In genomic region chr2:70743677-70744076, GRCh38 we compare ENCODE assay signal across 1 cellular context.
TF ChIP-seq lines count a peak whose summit lies in the region.

No MANE protein-coding gene starts in this region.

TF ChIP-seq in K562, 482 proteins besides CTCF, POLR2A, EP300 and RAD21 (continued from another document and continues in another):
- TF ChIP-seq GMEB1 (CRISPR knock-in tag; IDR thresholded peaks at IDR 0.05) (no peak), RFX1 (IDR thresholded peaks at IDR 0.05) (peak; percentile 30), FOXP4 (CRISPR knock-in tag; IDR thresholded peaks at IDR 0.05; ENCODE audit: borderline replicate concordance) (no peak), CAMTA2 (CRISPR knock-in tag; conservative IDR thresholded peaks at IDR 0.05) (no peak), ZBTB34 (CRISPR knock-in tag; IDR thresholded peaks at IDR 0.05) (no peak), L3MBTL2 (IDR thresholded peaks at IDR 0.05) (no peak), XRCC3 (IDR thresholded peaks at IDR 0.05) (no peak), SFPQ (IDR thresholded peaks at IDR 0.05; ENCODE audit: low read depth, low read length) (no peak), MAZ (CRISPR knock-in tag; conservative IDR thresholded peaks at IDR 0.05 in 1 of 2, IDR thresholded peaks at IDR 0.05 in 1 of 2) (no peak), SIRT6 (IDR thresholded peaks at IDR 0.05; ENCODE audit: low read depth, low read length) (no peak), TEAD4 (IDR thresholded peaks at IDR 0.05; ENCODE audit: low read length) (0 out of 2 replicates have a peak, but pooled peaks have one; percentile 20), TEAD4 (CRISPR knock-in tag; IDR thresholded peaks at IDR 0.05; ENCODE audit: borderline replicate concordance) (no peak), ZNF280B (CRISPR knock-in tag; IDR thresholded peaks at IDR 0.05) (no peak), POLR3G (IDR thresholded peaks at IDR 0.05; ENCODE audit: extremely low read depth, insufficient read length, insufficient replicate concordance) (no peak), THRA (IDR thresholded peaks at IDR 0.05) (no peak), MTA1 (IDR thresholded peaks at IDR 0.05; ENCODE audit: borderline replicate concordance) (0 out of 2 replicates have a peak, but pooled peaks have one; percentile 29), VEZF1 (CRISPR knock-in tag; IDR thresholded peaks at IDR 0.05) (no peak), DEAF1 (CRISPR knock-in tag; IDR thresholded peaks at IDR 0.05) (no peak), ZNF12 (CRISPR knock-in tag; IDR thresholded peaks at IDR 0.05) (no peak), FOXA1 (IDR thresholded peaks at IDR 0.05; ENCODE audit: borderline replicate concordance) (no peak), ILK (tag; IDR thresholded peaks at IDR 0.05; ENCODE audit: borderline replicate concordance, low read depth) (no peak), NKRF (IDR thresholded peaks at IDR 0.05; ENCODE audit: borderline replicate concordance) (no peak), ZNF717 (CRISPR knock-in tag; IDR thresholded peaks at IDR 0.05) (no peak), RBM39 (optimal IDR thresholded peaks at IDR 0.05; ENCODE audit: low read depth, low read length) (no peak), MAFK (IDR thresholded peaks at IDR 0.05; ENCODE audit: low read length) (no peak; the same call in 1 of the 2 replicates), ATF6 (CRISPR knock-in tag; IDR thresholded peaks at IDR 0.05) (no peak), ZNF212 (CRISPR knock-in tag; IDR thresholded peaks at IDR 0.05) (no peak)
